ENCODE assay signal across 8 cellular contexts in the genomic region with DNA sequence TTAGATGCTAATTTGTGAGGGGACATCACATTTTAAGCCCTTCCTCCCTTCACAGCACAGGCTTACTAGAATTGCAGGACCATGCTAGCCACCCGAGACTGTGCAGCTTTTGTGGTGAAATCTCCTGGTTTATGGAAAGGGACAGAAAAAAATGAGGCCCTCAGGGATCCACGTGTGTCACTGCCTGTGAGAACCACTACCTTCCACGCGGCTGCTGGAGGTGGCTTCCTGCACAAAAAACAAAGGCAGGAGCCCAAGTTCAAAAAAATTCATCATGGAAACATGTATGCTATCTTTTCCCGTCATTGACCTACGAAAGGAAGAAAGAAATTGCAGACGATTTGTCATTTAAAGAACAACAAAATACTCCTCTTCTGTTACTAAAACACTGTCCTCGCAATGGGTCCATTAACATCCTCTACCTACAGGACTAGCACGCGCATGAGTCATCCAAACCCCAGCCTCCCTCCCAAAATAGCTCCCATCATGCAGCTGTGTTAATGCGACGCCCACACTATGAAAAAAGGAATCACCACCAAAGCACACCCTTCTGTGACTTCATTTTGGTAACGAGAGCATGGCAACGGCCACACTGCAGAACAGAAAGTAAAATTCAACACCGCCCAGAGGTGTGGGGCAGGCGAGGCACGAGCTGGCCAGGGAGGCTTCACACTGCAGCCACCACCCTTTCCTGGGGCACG. TPM values are rescaled to one million over a fixed set of nuclear protein-coding genes. Genes with fewer than 3 reads are reported as not detected.
A peak's percentile ranks its signal among the peaks of the same experiment; 100 is the strongest.
DNase-seq lines count a peak whose midpoint lies in the region; ATAC-seq and TF ChIP-seq lines count a peak whose summit lies in the region.

No MANE protein-coding gene starts in this region.

- peak overlapping the region in 3 of 4 donors; percentile 23 to 58 (median 38) for H3K27ac ChIP-seq in gastroesophageal sphincter

- no peaks in the 10 kb centered on the region for H3K9me3 ChIP-seq in gastroesophageal sphincter

- peaks cover 0 to 22% (median 0%) of the 10 kb centered on the region in 3 donors for H3K4me1 ChIP-seq in gastroesophageal sphincter

- DNase-seq in activated gamma-delta T cell treated with Interleukin-2 at 50 U/mL for 16 hours (peak; percentile 53), activated gamma-delta T cell (lab: John Stamatoyannopoulos, UW) (no peak), SW 1271 (lab: John Stamatoyannopoulos, UW) (no peak), OCI-M2 (lab: John Stamatoyannopoulos, UW; ENCODE audit: unreplicated experiment) (no peak)
- peak; percentile 43 for DNase-seq in activated CD4-positive, alpha-beta T cell treated with anti-CD3 and anti-CD28 coated beads, Interleukin-2, amount 50 U/mL, for 1 hour
- DNase-seq in stimulated activated CD4-positive, alpha-beta T cell treated with anti-CD3 and anti-CD28 coated beads, Interleukin-4, amount 100 ng/mL, for 48 hours (ENCODE audit: low read depth in 2 of 2), result peak; percentile 18 to 55

- no peak for TF ChIP-seq EP300 in gastroesophageal sphincter (IDR thresholded peaks at IDR 0.05)

- 49 to 79% methylated on average over 6 to 17 of the region's 18 CpGs for WGBS in gastroesophageal sphincter (ENCODE audit: low coverage in 1 of 2), 2 donors

- H3K4me3 ChIP-seq in gastroesophageal sphincter, result no peak overlapping the region

- H3K36me3 ChIP-seq in gastroesophageal sphincter, result peaks cover 0 to 29% of the 10 kb centered on the region in 2 donors

- TF ChIP-seq POLR2A in gastroesophageal sphincter (IDR thresholded peaks at IDR 0.05), result no peak

- ATAC-seq in HG03432 (IDR thresholded peaks at IDR 0.05; ENCODE audit: unreplicated experiment), result peak; percentile 96
- peak; percentile 63 for ATAC-seq in gastroesophageal sphincter

- no peak for TF ChIP-seq CTCF in gastroesophageal sphincter (IDR thresholded peaks at IDR 0.05)

- H3K27me3 ChIP-seq in gastroesophageal sphincter, result no peaks in the 10 kb centered on the region

RNA-seq across cellular contexts. Expression of gene RAMACL, which starts 45.7 kb away (rescaled TPM):
- 1 to 10 TPM in 3 of 4 donors, under 1 TPM in 1; 0.27 to 2.5 (median 1.7) TPM for total RNA-seq in gastroesophageal sphincter

Comparison
In these comparisons a context has a peak if more than half of its experiments do, and no peak if none do; other contexts are left out.
1. DNase-seq: peak in activated gamma-delta T cell treated with Interleukin-2 at 50 U/mL for 16 hours (single experiment), activated CD4-positive, alpha-beta T cell treated with anti-CD3 and anti-CD28 coated beads, Interleukin-2, amount 50 U/mL, for 1 hour (single experiment) and stimulated activated CD4-positive, alpha-beta T cell treated with anti-CD3 and anti-CD28 coated beads, Interleukin-4, amount 100 ng/mL, for 48 hours (2 of 2); none in activated gamma-delta T cell (single experiment), SW 1271 (0 of 2) and OCI-M2 (single experiment).